In genomic region chr12:95884998-95885397, GRCh38 we compare ENCODE assay signal across 15 cellular contexts. TPM values are rescaled to one million over a fixed set of nuclear protein-coding genes. Genes with fewer than 3 reads are reported as not detected.
"Had no signal": no experiment of that assay in that cellular context is flagged by ENCODE, and none has a peak within 500 bp of the region (broad histone marks: within the 10 kb centered on the region; RNA-seq: fewer than 3 reads in every experiment).

No MANE protein-coding gene starts in this region.

- ATAC-seq: activated CD4-positive, CD25-positive, alpha-beta regulatory T cell treated with anti-CD3 and anti-CD28 coated beads, Interleukin-2, amount 50 U/mL, for 24 hours; left colon; stimulated activated naive CD8-positive, alpha-beta T cell treated with anti-CD3 and anti-CD28 coated beads, Interleukin-15, amount 100 ng/mL, for 72 hours had no signal

- H3K27me3 ChIP-seq: testis had no signal

- DNase-seq: activated CD4-positive, alpha-beta T cell treated with anti-CD3 and anti-CD28 coated beads, Interleukin-2, amount 50 U/mL, for 4 hours; activated gamma-delta T cell; activated T-cell treated with anti-CD3 and anti-CD28 coated beads, Interleukin-2, amount 50 U/mL, for 24 hours; anterior cingulate cortex; immature natural killer cell; left colon; stimulated activated CD4-positive, alpha-beta T cell treated with anti-CD3 and anti-CD28 coated beads, Interleukin-4, amount 100 ng/mL, for 4 hours; stimulated activated naive CD8-positive, alpha-beta T cell treated with anti-CD3 and anti-CD28 coated beads, Interleukin-15, amount 100 ng/mL, for 72 hours; T-helper 2 cell; testis had no signal

- H3K27ac ChIP-seq: testis had no signal

- H3K9me3 ChIP-seq: testis had no signal

- H3K4me1 ChIP-seq: testis had no signal

- H3K4me3 ChIP-seq: testis had no signal

RNA-seq across cellular contexts. Expression of gene CCDC38, which starts 57.4 kb away (rescaled TPM):
- total RNA-seq: left colon, neural crest cell, osteocyte, skeletal muscle tissue, urinary bladder had no signal

RNA-seq across cellular contexts. Expression of gene AMDHD1, which starts 58.1 kb away (rescaled TPM):
- total RNA-seq: osteocyte had no signal
